In genomic region chr19:17237747-17238706, GRCh38 we compare ENCODE assay signal across 2 cellular contexts.
TF ChIP-seq lines count a peak whose summit lies in the region.

No MANE protein-coding gene starts in this region.

TF ChIP-seq in HEK293, 187 proteins besides CTCF, POLR2A, EP300 and RAD21:
- peak; percentile 79 for TF ChIP-seq ZNF664 (tag by site-specific recombination; IDR thresholded peaks at IDR 0.05)
- no peak for TF ChIP-seq ZFP3 (tag by site-specific recombination; IDR thresholded peaks at IDR 0.05; ENCODE audit: low read depth)
- TF ChIP-seq ZNF202 (tag by site-specific recombination; IDR thresholded peaks at IDR 0.05; ENCODE audit: borderline replicate concordance), result no peak
- TF ChIP-seq ZNF394 (tag by site-specific recombination; IDR thresholded peaks at IDR 0.05; ENCODE audit: borderline replicate concordance), result no peak
- no peak for TF ChIP-seq ZNF501 (tag by site-specific recombination; IDR thresholded peaks at IDR 0.05)
- no peak for TF ChIP-seq PRDM1 (tag by site-specific recombination; IDR thresholded peaks at IDR 0.05)
- TF ChIP-seq ZNF623 (tag by site-specific recombination; IDR thresholded peaks at IDR 0.05), result peak; percentile 96
- no peak for TF ChIP-seq ZNF692 (tag by site-specific recombination; IDR thresholded peaks at IDR 0.05)
- TF ChIP-seq ZNF701 (tag by site-specific recombination; IDR thresholded peaks at IDR 0.05), result no peak
- no peak for TF ChIP-seq ZNF311 (tag by site-specific recombination; IDR thresholded peaks at IDR 0.05; ENCODE audit: borderline replicate concordance)
- no peak for TF ChIP-seq ZNF843 (tag by site-specific recombination; IDR thresholded peaks at IDR 0.05)
- TF ChIP-seq PATZ1 (tag by site-specific recombination; IDR thresholded peaks at IDR 0.05), result no peak
- TF ChIP-seq ZNF175 (tag by site-specific recombination; IDR thresholded peaks at IDR 0.05), result no peak
- no peak for TF ChIP-seq ZNF768 (tag by site-specific recombination; IDR thresholded peaks at IDR 0.05)
- TF ChIP-seq ZNF626 (tag by site-specific recombination; IDR thresholded peaks at IDR 0.05), result no peak
- no peak for TF ChIP-seq ZNF138 (tag by site-specific recombination; IDR thresholded peaks at IDR 0.05; ENCODE audit: borderline replicate concordance)
- no peak for TF ChIP-seq ZNF600 (tag by site-specific recombination; IDR thresholded peaks at IDR 0.05)
- no peak for TF ChIP-seq ZBTB20 (tag by site-specific recombination; IDR thresholded peaks at IDR 0.05)
- TF ChIP-seq ZNF121 (tag by site-specific recombination; IDR thresholded peaks at IDR 0.05), result peak; percentile 76
- TF ChIP-seq, protein P1, sequence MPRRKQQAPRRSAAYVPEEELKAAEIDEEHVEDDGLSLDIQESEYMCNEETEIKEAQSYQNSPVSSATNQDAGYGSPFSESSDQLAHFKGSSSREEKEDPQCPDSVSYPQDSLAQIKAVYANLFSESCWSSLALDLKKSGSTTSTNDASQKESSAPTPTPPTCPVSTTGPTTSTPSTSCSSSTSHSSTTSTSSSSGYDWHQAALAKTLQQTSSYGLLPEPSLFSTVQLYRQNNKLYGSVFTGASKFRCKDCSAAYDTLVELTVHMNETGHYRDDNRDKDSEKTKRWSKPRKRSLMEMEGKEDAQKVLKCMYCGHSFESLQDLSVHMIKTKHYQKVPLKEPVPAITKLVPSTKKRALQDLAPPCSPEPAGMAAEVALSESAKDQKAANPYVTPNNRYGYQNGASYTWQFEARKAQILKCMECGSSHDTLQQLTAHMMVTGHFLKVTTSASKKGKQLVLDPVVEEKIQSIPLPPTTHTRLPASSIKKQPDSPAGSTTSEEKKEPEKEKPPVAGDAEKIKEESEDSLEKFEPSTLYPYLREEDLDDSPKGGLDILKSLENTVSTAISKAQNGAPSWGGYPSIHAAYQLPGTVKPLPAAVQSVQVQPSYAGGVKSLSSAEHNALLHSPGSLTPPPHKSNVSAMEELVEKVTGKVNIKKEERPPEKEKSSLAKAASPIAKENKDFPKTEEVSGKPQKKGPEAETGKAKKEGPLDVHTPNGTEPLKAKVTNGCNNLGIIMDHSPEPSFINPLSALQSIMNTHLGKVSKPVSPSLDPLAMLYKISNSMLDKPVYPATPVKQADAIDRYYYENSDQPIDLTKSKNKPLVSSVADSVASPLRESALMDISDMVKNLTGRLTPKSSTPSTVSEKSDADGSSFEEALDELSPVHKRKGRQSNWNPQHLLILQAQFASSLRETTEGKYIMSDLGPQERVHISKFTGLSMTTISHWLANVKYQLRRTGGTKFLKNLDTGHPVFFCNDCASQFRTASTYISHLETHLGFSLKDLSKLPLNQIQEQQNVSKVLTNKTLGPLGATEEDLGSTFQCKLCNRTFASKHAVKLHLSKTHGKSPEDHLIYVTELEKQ (tag by site-specific recombination; IDR thresholded peaks at IDR 0.05; ENCODE audit: borderline replicate concordance), result no peak
- no peak for TF ChIP-seq ZBTB49 (tag by site-specific recombination; IDR thresholded peaks at IDR 0.05; ENCODE audit: low read depth)
TF ChIP-seq in HEK293: peak in this region for 3.

TF ChIP-seq in K562, 482 proteins besides CTCF, POLR2A, EP300 and RAD21:
- TF ChIP-seq NCOR1 (IDR thresholded peaks at IDR 0.05) (no peak), ZFP36 (IDR thresholded peaks at IDR 0.05; ENCODE audit: low read depth, low read length, partially characterized antibody) (peak; percentile 79), CTBP1 (IDR thresholded peaks at IDR 0.05; ENCODE audit: borderline replicate concordance) (no peak), ZNF121 (CRISPR knock-in tag; conservative IDR thresholded peaks at IDR 0.05) (0 out of 2 replicates have a peak, but pooled peaks have one; percentile 19), BCOR (IDR thresholded peaks at IDR 0.05) (peak; percentile 0; the same call in 1 of the 2 replicates), ZNF436 (CRISPR knock-in tag; IDR thresholded peaks at IDR 0.05) (peak; percentile 52; the same call in 1 of the 2 replicates), JUN (IDR thresholded peaks at IDR 0.05; ENCODE audit: borderline replicate concordance, low read depth, low read length) (no peak), JUN (CRISPR knock-in tag; IDR thresholded peaks at IDR 0.05; ENCODE audit: borderline replicate concordance) (no peak), RBM25 (IDR thresholded peaks at IDR 0.05; ENCODE audit: low read depth, low read length, severe bottlenecking) (peak; percentile 80), ZKSCAN8 (CRISPR knock-in tag; IDR thresholded peaks at IDR 0.05) (peak; percentile 67), SMARCA5 (IDR thresholded peaks at IDR 0.05) (peak; percentile 31; the same call in 1 of the 2 replicates), CBFA2T3 (IDR thresholded peaks at IDR 0.05) (no peak), KDM1A (IDR thresholded peaks at IDR 0.05) (0 out of 4 replicates have a peak, but pooled peaks have one; percentile 3 to 10)
